In the genomic region with DNA sequence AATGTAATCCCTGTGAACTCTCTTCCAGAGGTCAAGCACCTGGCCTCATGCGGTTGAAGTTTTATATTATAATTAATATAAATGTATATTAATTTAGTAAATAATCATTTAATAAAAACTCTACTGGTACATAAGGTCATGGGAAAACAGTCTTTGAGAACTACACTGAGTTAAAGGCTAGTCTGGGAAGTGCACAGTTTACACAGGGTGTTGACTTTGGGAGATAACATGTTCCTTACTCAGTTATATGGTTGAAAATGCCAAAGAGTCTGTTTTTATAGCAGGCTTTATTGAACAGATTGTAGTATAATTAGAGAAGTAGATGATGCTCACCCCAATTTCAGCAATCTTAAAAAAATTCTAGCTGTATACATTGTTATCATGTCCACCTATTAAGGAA, we compare ENCODE assay signal across 13 cellular contexts.
DNase-seq lines count a peak whose midpoint lies in the region; ATAC-seq and TF ChIP-seq lines count a peak whose summit lies in the region.
"Had no signal": no experiment of that assay in that cellular context is flagged by ENCODE, and none has a peak within 500 bp of the region (broad histone marks: within the 10 kb centered on the region; RNA-seq: fewer than 3 reads in every experiment).

No MANE protein-coding gene starts in this region.

- H3K4me1 ChIP-seq in hepatocyte (ENCODE audit: insufficient read depth) (no peaks in the 10 kb centered on the region), prostate gland (replicated peaks) (no peaks in the 10 kb centered on the region)
- H3K4me1 ChIP-seq: Caco-2 had no signal

- no peaks in the 10 kb centered on the region for H3K79me2 ChIP-seq in hepatocyte

- H4K20me1 ChIP-seq in hepatocyte (ENCODE audit: insufficient read depth, poor library complexity, severe bottlenecking): no peaks in the 10 kb centered on the region

- H3K4me1 Mint-ChIP-seq in stimulated activated effector memory CD8-positive, alpha-beta T cell treated with anti-CD3 and anti-CD28 coated beads, Interleukin-12 subunit alpha, Interleukin-12 subunit beta, amount 100 ng/mL, for 72 hours: no peaks in the 10 kb centered on the region
- H3K4me1 Mint-ChIP-seq: GM23338 had no signal

- H3K36me3 Mint-ChIP-seq in stimulated activated effector memory CD8-positive, alpha-beta T cell treated with anti-CD3 and anti-CD28 coated beads, Interleukin-12 subunit alpha, Interleukin-12 subunit beta, amount 100 ng/mL, for 72 hours: no peaks in the 10 kb centered on the region

- H3K4me3 Mint-ChIP-seq in stimulated activated effector memory CD8-positive, alpha-beta T cell treated with anti-CD3 and anti-CD28 coated beads, Interleukin-12 subunit alpha, Interleukin-12 subunit beta, amount 100 ng/mL, for 72 hours: no peak overlapping the region
- H3K4me3 Mint-ChIP-seq: CD4-positive, alpha-beta T cell; GM23338 had no signal

- TF ChIP-seq POLR2A in prostate gland (IDR thresholded peaks at IDR 0.05): no peak

- H3K27ac ChIP-seq in hepatocyte (no peak overlapping the region), prostate gland (no peak overlapping the region)
- H3K27ac ChIP-seq: C4-2B had no signal

- peaks cover 12% of the 10 kb centered on the region for H3K9me3 Mint-ChIP-seq in stimulated activated effector memory CD8-positive, alpha-beta T cell treated with anti-CD3 and anti-CD28 coated beads, Interleukin-12 subunit alpha, Interleukin-12 subunit beta, amount 100 ng/mL, for 72 hours

- no peaks in the 10 kb centered on the region for H3K9me3 ChIP-seq in hepatocyte (ENCODE audit: low read depth)
- H3K9me3 ChIP-seq in prostate gland: no peaks in the 10 kb centered on the region

- H3K9me2 ChIP-seq in hepatocyte (replicated peaks; ENCODE audit: insufficient read depth): no peaks in the 10 kb centered on the region

- no peak overlapping the region for H3K4me2 ChIP-seq in hepatocyte
- H3K4me2 ChIP-seq: GM23338 had no signal

- TF ChIP-seq CTCF in LNCaP clone FGC (IDR thresholded peaks at IDR 0.05; ENCODE audit: control insufficient read depth, extremely low read depth, insufficient read depth): no peak
- TF ChIP-seq CTCF in hepatocyte (IDR thresholded peaks at IDR 0.05; ENCODE audit: poor library complexity): no peak
- TF ChIP-seq CTCF in prostate gland (IDR thresholded peaks at IDR 0.05): no peak

- no peak overlapping the region for H2AFZ ChIP-seq in hepatocyte
- H2AFZ ChIP-seq: GM23338 had no signal

- H3K4me3 ChIP-seq in LNCaP clone FGC (ENCODE audit: low read depth, low read length): no peak overlapping the region
- no peak overlapping the region for H3K4me3 ChIP-seq in hepatocyte
- no peak overlapping the region for H3K4me3 ChIP-seq in prostate gland
- H3K4me3 ChIP-seq: GM23338 had no signal

- H3K27me3 ChIP-seq in hepatocyte (no peaks in the 10 kb centered on the region), prostate gland (replicated peaks; ENCODE audit: insufficient read depth) (no peaks in the 10 kb centered on the region)

- 45% methylated on average over 1 of the region's 1 CpG for WGBS in hepatocyte (ENCODE audit: low lambda C conversion rate, missing lambda C conversion rate)
- 24% methylated on average over 1 of the region's 1 CpG for WGBS in prostate gland

- DNase-seq in HT-29 (ENCODE audit: low spot score): peak; percentile 19
- peak; percentile 43 for DNase-seq in LNCaP clone FGC (ENCODE audit: low read depth)
- DNase-seq in hepatocyte (ENCODE audit: low spot score): peak; percentile 8
- DNase-seq in prostate gland (ENCODE audit: low spot score): peak; percentile 11
- no peak for DNase-seq in stimulated activated effector memory CD8-positive, alpha-beta T cell treated with anti-CD3 and anti-CD28 coated beads, Interleukin-12 subunit alpha, Interleukin-12 subunit beta, amount 100 ng/mL, for 72 hours (ENCODE audit: low spot score in 2 of 2)
- DNase-seq in activated naive CD4-positive, alpha-beta T cell treated with Interleukin-2 at 50 U/mL for 16 hours: no peak
- DNase-seq: AML-193; Caco-2; CD4-positive, alpha-beta T cell; HCEC 1CT; IMR-90 had no signal

- no peak for ATAC-seq in stimulated activated effector memory CD8-positive, alpha-beta T cell treated with anti-CD3 and anti-CD28 coated beads, Interleukin-12 subunit alpha, Interleukin-12 subunit beta, amount 100 ng/mL, for 72 hours
- ATAC-seq: GM23338 had no signal

- H3K27ac Mint-ChIP-seq in stimulated activated effector memory CD8-positive, alpha-beta T cell treated with anti-CD3 and anti-CD28 coated beads, Interleukin-12 subunit alpha, Interleukin-12 subunit beta, amount 100 ng/mL, for 72 hours: no peak overlapping the region
- H3K27ac Mint-ChIP-seq: CD4-positive, alpha-beta T cell; GM23338 had no signal

- intact Hi-C loops in prostate gland (cut with DNase I): no loop called here

- H3K36me3 ChIP-seq in hepatocyte (replicated peaks; ENCODE audit: insufficient read depth, low read depth): no peaks in the 10 kb centered on the region
- no peaks in the 10 kb centered on the region for H3K36me3 ChIP-seq in prostate gland

Comparison
In these comparisons a context has a peak if more than half of its experiments do, and no peak if none do; other contexts are left out.
1. DNase-seq: peak in HT-29 (single experiment), LNCaP clone FGC (single experiment), hepatocyte (single experiment) and prostate gland (single experiment); none in stimulated activated effector memory CD8-positive, alpha-beta T cell treated with anti-CD3 and anti-CD28 coated beads, Interleukin-12 subunit alpha, Interleukin-12 subunit beta, amount 100 ng/mL, for 72 hours (0 of 2) and activated naive CD4-positive, alpha-beta T cell treated with Interleukin-2 at 50 U/mL for 16 hours (single experiment).